In genomic region chrX:83845397-83845796, GRCh38 we compare ENCODE assay signal across 8 cellular contexts. TPM values are rescaled to one million over a fixed set of nuclear protein-coding genes. Genes with fewer than 3 reads are reported as not detected.
A peak's percentile ranks its signal among the peaks of the same experiment; 100 is the strongest.
DNase-seq lines count a peak whose midpoint lies in the region; ATAC-seq and TF ChIP-seq lines count a peak whose summit lies in the region.

No MANE protein-coding gene starts in this region.

- no peak overlapping the region for H3K4me3 Mint-ChIP-seq in brain

- no peaks in the 10 kb centered on the region for H3K4me1 Mint-ChIP-seq in brain

- H3K4me2 ChIP-seq in DOHH2 (ENCODE audit: low read length), result no peak overlapping the region

- H3K27me3 ChIP-seq in DOHH2 (ENCODE audit: control insufficient read depth, low read length), result no peaks in the 10 kb centered on the region
- no peaks in the 10 kb centered on the region for H3K27me3 ChIP-seq in lung (ENCODE audit: control insufficient read depth, insufficient read depth)

- 8 to 20% methylated on average over 2 of the region's 2 CpGs for WGBS in lung, 2 donors

- no peaks in the 10 kb centered on the region for H3K36me3 ChIP-seq in DOHH2 (ENCODE audit: control insufficient read depth, low read length)
- no peaks in the 10 kb centered on the region for H3K36me3 ChIP-seq in lung (ENCODE audit: control insufficient read depth in 2 of 2, insufficient read depth in 2 of 2, low read length in 2 of 2)

- H3K9me3 Mint-ChIP-seq in brain, result peaks cover 0 to 6% (median 0%) of the 10 kb centered on the region in 5 experiments

- H4K20me1 ChIP-seq in DOHH2 (ENCODE audit: control insufficient read depth, insufficient read depth, low read depth, low read length), result no peaks in the 10 kb centered on the region

- peaks cover 4% of the 10 kb centered on the region for H3K27me3 Mint-ChIP-seq in brain

- H3K9me3 ChIP-seq in DOHH2 (ENCODE audit: control insufficient read depth, insufficient read depth, low read length), result no peaks in the 10 kb centered on the region
- H3K9me3 ChIP-seq in lung (ENCODE audit: control insufficient read depth in 2 of 2, insufficient read depth in 1 of 2, low read length in 1 of 2), result peaks cover 0 to 1% of the 10 kb centered on the region in 2 donors

- TF ChIP-seq CTCF in DOHH2 (IDR thresholded peaks at IDR 0.05; ENCODE audit: low read depth, low read length, poor library complexity, severe bottlenecking), result peak; percentile 61
- TF ChIP-seq CTCF in brain (conservative IDR thresholded peaks at IDR 0.05), result peak; percentile 42 to 64
- peak; percentile 34 for TF ChIP-seq CTCF in lung (IDR thresholded peaks at IDR 0.05; ENCODE audit: control extremely low read depth, extremely low read depth)

- H3K27ac Mint-ChIP-seq in brain, result no peak overlapping the region

- DNase-seq in NCI-H345 treated with DMSO at 0.1 percent for 48 hours (lab: John Stamatoyannopoulos, UW; ENCODE audit: unreplicated experiment) (peak; percentile 0), lung (ENCODE audit: low spot score) (no peak), activated T-cell treated with anti-CD3 and anti-CD28 coated beads for 4 hours (no peak)
- DNase-seq in activated CD4-positive, alpha-beta T cell treated with anti-CD3 and anti-CD28 coated beads for 1 hour, result no peak

- ATAC-seq in GM19328 (IDR thresholded peaks at IDR 0.05; ENCODE audit: unreplicated experiment) (peak; percentile 98), HG03103 (IDR thresholded peaks at IDR 0.05; ENCODE audit: low read depth, unreplicated experiment) (peak; percentile 86), lung (ENCODE audit: insufficient read depth, low FRiP score) (peak; percentile 66)

- H3K9me2 ChIP-seq in DOHH2 (replicated peaks; ENCODE audit: control insufficient read depth, low read length), result no peaks in the 10 kb centered on the region

- H3K4me3 ChIP-seq in DOHH2 (ENCODE audit: low read length), result no peak overlapping the region
- no peak overlapping the region for H3K4me3 ChIP-seq in lung

- no peaks in the 10 kb centered on the region for H3F3A ChIP-seq in DOHH2 (ENCODE audit: control insufficient read depth, insufficient read depth)

- no peaks in the 10 kb centered on the region for H3K36me3 Mint-ChIP-seq in brain

- H3K4me1 ChIP-seq in DOHH2 (ENCODE audit: control insufficient read depth, low read length) (peaks cover 11% of the 10 kb centered on the region), lung (ENCODE audit: control insufficient read depth in 2 of 2, insufficient read depth in 2 of 2, low read length in 2 of 2) (no peaks in the 10 kb centered on the region)

- no peaks in the 10 kb centered on the region for H3K79me2 ChIP-seq in DOHH2 (ENCODE audit: control insufficient read depth, low read length)

- H3K27ac ChIP-seq in DOHH2 (ENCODE audit: low read depth, low read length) (no peak overlapping the region), lung (ENCODE audit: low read depth in 1 of 2, low read length in 1 of 2) (no peak overlapping the region)

RNA-seq across cellular contexts. Expression of gene CYLC1, which starts 15.5 kb away (rescaled TPM):
- not detected for polyA plus RNA-seq in brain (ENCODE audit: insufficient read depth, low read depth, low replicate concordance)
- total RNA-seq in lung, result not detected
- polyA plus RNA-seq in lung, result not detected
